In genomic region chr10:60757422-60757895, GRCh38 we compare ENCODE assay signal across 22 cellular contexts. TPM values are rescaled to one million over a fixed set of nuclear protein-coding genes. Genes with fewer than 3 reads are reported as not detected.
DNase-seq lines count a peak whose midpoint lies in the region; ATAC-seq and TF ChIP-seq lines count a peak whose summit lies in the region.
"Had no signal": no experiment of that assay in that cellular context is flagged by ENCODE, and none has a peak within 500 bp of the region (broad histone marks: within the 10 kb centered on the region; RNA-seq: fewer than 3 reads in every experiment).

No MANE protein-coding gene starts in this region.

- no CpG with 5 or more reads among the region's 3 CpGs for WGBS in H9 (ENCODE audit: extremely low coverage, insufficient read length, low lambda C conversion rate)

- peak overlapping the region; percentile 11 for H2AFZ ChIP-seq in H9 (ENCODE audit: low read length)

- H3K23ac ChIP-seq in H9 (ENCODE audit: insufficient read length, low read depth, low read length): no peak overlapping the region

- H3K79me1 ChIP-seq in H9 (ENCODE audit: insufficient read depth, low read depth, low read length, poor library complexity, severe bottlenecking): no peaks in the 10 kb centered on the region

- no peak overlapping the region for H2BK120ac ChIP-seq in H9 (ENCODE audit: low read depth, low read length, poor library complexity, severe bottlenecking)

- H3K27ac ChIP-seq in H9 (ENCODE audit: insufficient read length, low read depth, low read length) (no peak overlapping the region), vagina (no peak overlapping the region)
- H3K27ac ChIP-seq: ascending aorta, BLaER1 had no signal

- no peaks in the 10 kb centered on the region; the same call in 1 of the 2 replicates for H3K4me1 ChIP-seq in H9 (ENCODE audit: insufficient read depth, low read length)
- H3K4me1 ChIP-seq in vagina: no peaks in the 10 kb centered on the region
- H3K4me1 ChIP-seq: ascending aorta, BLaER1 had no signal

- H3K79me2 ChIP-seq in H9 (ENCODE audit: insufficient read depth, low read length): no peaks in the 10 kb centered on the region

- ATAC-seq in omental fat pad (ENCODE audit: low FRiP score) (peak; percentile 48), natural killer cell (no peak), HG03378 (IDR thresholded peaks at IDR 0.05; ENCODE audit: unreplicated experiment) (no peak)
- ATAC-seq: natural killer cell treated with Interleukin-12 subunit alpha and Interleukin-12 subunit beta and Interleukin-15 and Interleukin-18, amount 100 ng/mL, for 72 hours; stimulated activated naive CD8-positive, alpha-beta T cell treated with anti-CD3 and anti-CD28 coated beads, Interleukin-15, Interleukin-2, amounts not matched to agents 100 U/mL and 50 U/mL, for 24 hours had no signal

- no peak overlapping the region for H2BK20ac ChIP-seq in H9 (ENCODE audit: low read depth, low read length, poor library complexity, severe bottlenecking)

- peaks cover 0 to 2% of the 10 kb centered on the region in 2 experiments; a peak in 1 of 5 replicates for H3K9me3 Mint-ChIP-seq in H9
- no peaks in the 10 kb centered on the region for H3K9me3 Mint-ChIP-seq in natural killer cell
- H3K9me3 Mint-ChIP-seq: activated naive CD4-positive, alpha-beta T cell treated with anti-CD3 and anti-CD28 coated beads for 36 hours; natural killer cell treated with Interleukin-12 subunit alpha and Interleukin-12 subunit beta and Interleukin-15 and Interleukin-18, amount 100 ng/mL, for 72 hours; type B pancreatic cell had no signal

- H3K27ac Mint-ChIP-seq in H9: peak overlapping the region in 1 of 3 experiments; percentile 36; a peak in 1 of 7 replicates
- H3K27ac Mint-ChIP-seq in natural killer cell: no peak overlapping the region
- H3K27ac Mint-ChIP-seq: activated CD4-positive, alpha-beta T cell treated with anti-CD3 and anti-CD28 coated beads, Interleukin-2, amount 10 ng/mL, durations not matched to agents 24 days and 14 days; activated naive CD4-positive, alpha-beta T cell treated with anti-CD3 and anti-CD28 coated beads for 36 hours; natural killer cell treated with Interleukin-12 subunit alpha and Interleukin-12 subunit beta and Interleukin-15 and Interleukin-18, amount 100 ng/mL, for 72 hours; type B pancreatic cell had no signal

- H3K27me3 ChIP-seq in H9 (ENCODE audit: insufficient read depth, low read length) (no peaks in the 10 kb centered on the region), vagina (no peaks in the 10 kb centered on the region)
- H3K27me3 ChIP-seq: ascending aorta, BLaER1 had no signal

- no peak overlapping the region for H2AK5ac ChIP-seq in H9 (ENCODE audit: insufficient read length, low read length)

- H3K4me3 Mint-ChIP-seq in H9 (no peak overlapping the region), natural killer cell (no peak overlapping the region)
- H3K4me3 Mint-ChIP-seq: activated CD4-positive, alpha-beta T cell treated with anti-CD3 and anti-CD28 coated beads, Interleukin-2, amount 10 ng/mL, durations not matched to agents 24 days and 14 days; activated naive CD4-positive, alpha-beta T cell treated with anti-CD3 and anti-CD28 coated beads for 36 hours; natural killer cell treated with Interleukin-12 subunit alpha and Interleukin-12 subunit beta and Interleukin-15 and Interleukin-18, amount 100 ng/mL, for 72 hours; type B pancreatic cell had no signal

- no peak for TF ChIP-seq POLR2A in vagina (IDR thresholded peaks at IDR 0.05)

- H3K36me3 Mint-ChIP-seq in H9 (ENCODE audit: insufficient read depth in 1 of 3, low read depth in 3 of 3) (no peaks in the 10 kb centered on the region; a peak in 1 of 7 replicates), natural killer cell (no peaks in the 10 kb centered on the region)
- H3K36me3 Mint-ChIP-seq: natural killer cell treated with Interleukin-12 subunit alpha and Interleukin-12 subunit beta and Interleukin-15 and Interleukin-18, amount 100 ng/mL, for 72 hours; type B pancreatic cell had no signal

- H3K9ac ChIP-seq in H9 (ENCODE audit: extremely low read depth, insufficient read length, low read length): no peak overlapping the region
- H3K9ac ChIP-seq: BLaER1 had no signal

- H2BK12ac ChIP-seq in H9 (ENCODE audit: insufficient read length, low read depth, low read length): no peak overlapping the region

- intact Hi-C loops in vagina (cut with DNase I): no loop called here
- intact Hi-C loops in natural killer cell (cut with micrococcal nuclease): no loop called here

- H3K18ac ChIP-seq in H9 (ENCODE audit: insufficient read length, low read depth, low read length): no peak overlapping the region

- H3K4me3 ChIP-seq in vagina: no peak overlapping the region
- H3K4me3 ChIP-seq: ascending aorta, BLaER1 had no signal

- no peak overlapping the region for H3K4me2 ChIP-seq in H9 (ENCODE audit: insufficient read depth, insufficient read length, low read length)
- H3K4me2 ChIP-seq: BLaER1 had no signal

- H3K4me1 Mint-ChIP-seq in H9 (peaks cover 21 to 33% of the 10 kb centered on the region in 2 experiments), natural killer cell (no peaks in the 10 kb centered on the region)

- no peak overlapping the region for H4K8ac ChIP-seq in H9 (replicated peaks; ENCODE audit: insufficient read length, low read depth, low read length)

- H3K14ac ChIP-seq in H9 (ENCODE audit: insufficient read depth, low read length): no peak overlapping the region

- no peak overlapping the region for H3K4ac ChIP-seq in H9 (ENCODE audit: low read depth, low read length)

- H3K27me3 Mint-ChIP-seq in H9 (ENCODE audit: low read depth) (no peaks in the 10 kb centered on the region; the same call in 1 of the 2 replicates), natural killer cell (ENCODE audit: low read depth in 2 of 2) (peaks cover 14 to 30% of the 10 kb centered on the region in 2 donors)

- no peak overlapping the region for H4K91ac ChIP-seq in H9 (ENCODE audit: insufficient read length, low read depth, low read length)

- H2BK5ac ChIP-seq in H9 (ENCODE audit: insufficient read length, low read length): no peak overlapping the region

- no peaks in the 10 kb centered on the region for H4K20me1 ChIP-seq in H9 (ENCODE audit: control insufficient read depth, insufficient read depth, insufficient read length)
- H4K20me1 ChIP-seq: BLaER1 had no signal

- H2BK15ac ChIP-seq in H9 (ENCODE audit: low read depth, low read length): no peak overlapping the region

- H3K56ac ChIP-seq in H9 (ENCODE audit: insufficient read length, low read depth, low read length): no peak overlapping the region

- DNase-seq in H9: peak; percentile 47
- DNase-seq in NCI-H69 (lab: John Stamatoyannopoulos, UW): peak; percentile 37
- DNase-seq in hepatic stellate cell (ENCODE audit: low spot score): peak; percentile 44
- no peak for DNase-seq in omental fat pad (ENCODE audit: low spot score)
- DNase-seq in vagina (ENCODE audit: extremely low spot score in 2 of 2): no peak
- DNase-seq in NK-92 (lab: John Stamatoyannopoulos, UW; ENCODE audit: unreplicated experiment): no peak
- no peak for DNase-seq in natural killer cell
- DNase-seq: activated CD4-positive, alpha-beta T cell treated with anti-CD3 and anti-CD28 coated beads, Interleukin-2, amount 10 ng/mL, durations not matched to agents 24 days and 14 days; activated naive CD4-positive, alpha-beta T cell treated with anti-CD3 and anti-CD28 coated beads for 36 hours; DMS79; foreskin fibroblast; HCEC 1CT; NCI-H146; NCI-H510A; SIG-M5; stimulated activated naive CD8-positive, alpha-beta T cell treated with anti-CD3 and anti-CD28 coated beads, Interleukin-15, Interleukin-2, amounts not matched to agents 100 U/mL and 50 U/mL, for 24 hours; T-helper 9 cell had no signal

- H3K9me3 ChIP-seq in H9 (ENCODE audit: control insufficient read depth, low read depth, low read length) (no peaks in the 10 kb centered on the region), vagina (no peaks in the 10 kb centered on the region)
- H3K9me3 ChIP-seq: ascending aorta, BLaER1 had no signal

- TF ChIP-seq CTCF in H9 (conservative IDR thresholded peaks at IDR 0.05) (no peak), omental fat pad (IDR thresholded peaks at IDR 0.05) (no peak), vagina (IDR thresholded peaks at IDR 0.05) (no peak), natural killer cell (IDR thresholded peaks at IDR 0.05) (no peak)

- no peak overlapping the region for H3T11ph ChIP-seq in H9 (ENCODE audit: low read length)

- no peaks in the 10 kb centered on the region for H3K23me2 ChIP-seq in H9 (ENCODE audit: insufficient read length, low read depth, low read length, poor library complexity, severe bottlenecking)

- H4K5ac ChIP-seq in H9 (ENCODE audit: insufficient read length, low read depth, low read length): no peak overlapping the region

- H3K36me3 ChIP-seq in vagina: no peaks in the 10 kb centered on the region
- H3K36me3 ChIP-seq: ascending aorta, BLaER1 had no signal

RNA-seq across cellular contexts. Expression of gene CDK1, which starts 20.8 kb away (rescaled TPM):
- total RNA-seq in H9 (2021): 75.2 and 78.9 TPM in 2 replicates
- total RNA-seq in omental fat pad: 1 to 10 TPM; 1.9 to 9.1 (median 5.0) TPM
- total RNA-seq in vagina: 10.8 TPM
- total RNA-seq in natural killer cell: 1 to 10 TPM; 1.1 to 2.4 (median 1.9) TPM
- total RNA-seq: ascending aorta had no signal

Comparison
In these comparisons a context has a peak if more than half of its experiments do, and no peak if none do; other contexts are left out.
1. DNase-seq: peak in H9 (single experiment), NCI-H69 (single experiment) and hepatic stellate cell (single experiment); none in omental fat pad (single experiment), vagina (0 of 2), NK-92 (single experiment) and natural killer cell (single experiment).